Comparison of ENCODE assay signal across 20 cellular contexts in the genomic region with DNA sequence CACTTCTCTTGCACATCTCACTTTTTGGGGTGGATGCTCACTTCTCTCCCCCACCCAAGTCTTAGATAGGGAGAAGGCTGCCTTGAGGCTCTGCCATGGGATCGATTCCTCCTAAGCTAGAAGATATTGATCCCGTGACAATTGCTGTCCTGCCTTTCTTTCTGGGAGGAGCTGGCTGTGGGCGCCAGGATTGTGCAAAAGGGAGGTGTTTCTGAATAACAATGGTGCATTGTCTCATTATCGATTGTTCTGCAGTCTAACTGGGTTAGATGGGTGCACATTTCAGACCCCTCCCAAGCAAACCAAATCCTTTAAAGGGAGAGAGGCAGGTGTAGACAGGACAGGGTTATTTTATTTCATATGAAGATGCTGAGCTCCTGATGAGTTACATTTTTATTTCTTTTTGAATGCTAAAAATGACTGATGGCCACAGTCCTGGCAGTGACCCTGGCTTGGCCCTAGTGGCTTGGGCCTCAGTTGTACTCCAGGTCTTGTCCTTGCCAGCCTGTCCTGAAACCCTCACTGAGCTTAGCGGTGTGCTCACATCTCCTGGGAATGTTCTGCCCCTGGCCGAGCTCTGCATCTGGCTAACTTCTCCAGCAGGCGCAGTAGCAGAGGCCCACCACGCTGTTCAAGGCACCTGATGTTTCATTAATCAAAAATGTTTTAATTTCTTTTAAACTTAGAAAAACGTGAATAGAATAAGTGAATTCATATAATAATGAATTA.
"Had no signal": no experiment of that assay in that cellular context is flagged by ENCODE, and none has a peak within 500 bp of the region (broad histone marks: within the 10 kb centered on the region; RNA-seq: fewer than 3 reads in every experiment).

No MANE protein-coding gene starts in this region.

- H3K36me3 ChIP-seq: esophagus squamous epithelium, heart left ventricle, neutrophil, sigmoid colon, stomach, thoracic aorta, transverse colon had no signal

- H3K27me3 ChIP-seq: sigmoid colon, transverse colon had no signal

- H3K9me3 ChIP-seq: esophagus squamous epithelium, heart left ventricle, neutrophil, sigmoid colon, stomach, thoracic aorta, transverse colon had no signal

- H3K27ac ChIP-seq: heart left ventricle, neutrophil, sigmoid colon, thoracic aorta, transverse colon had no signal

- H3K4me1 ChIP-seq: heart left ventricle had no signal

- ATAC-seq: effector memory CD8-positive, alpha-beta T cell; heart left ventricle; naive thymus-derived CD4-positive, alpha-beta T cell had no signal

- H3K4me3 ChIP-seq: esophagus squamous epithelium, heart left ventricle, sigmoid colon, skin epidermis, stomach, thoracic aorta, transverse colon had no signal

- DNase-seq: effector memory CD8-positive, alpha-beta T cell; esophagus squamous epithelium; foreskin fibroblast; heart left ventricle; hippocampal formation; kidney glomerular epithelial cell; mesendoderm; naive thymus-derived CD4-positive, alpha-beta T cell; nephron progenitor cell; posterior cingulate gyrus; sigmoid colon; stimulated activated CD4-positive, alpha-beta T cell treated with anti-CD3 and anti-CD28 coated beads, Interleukin-2, amount 100 ng/mL, for 24 hours; stimulated activated CD4-positive, alpha-beta T cell treated with anti-CD3 and anti-CD28 coated beads, Interleukin-4, amount 100 ng/mL, for 4 hours; stimulated activated naive CD4-positive, alpha-beta T cell; stomach; substantia nigra had no signal
